ENCODE assay signal across 18 cellular contexts in genomic region chr15:70912187-70912586, GRCh38. TPM values are rescaled to one million over a fixed set of nuclear protein-coding genes. Genes with fewer than 3 reads are reported as not detected.
DNase-seq lines count a peak whose midpoint lies in the region; ATAC-seq and TF ChIP-seq lines count a peak whose summit lies in the region.
"Had no signal": no experiment of that assay in that cellular context is flagged by ENCODE, and none has a peak within 500 bp of the region (broad histone marks: within the 10 kb centered on the region; RNA-seq: fewer than 3 reads in every experiment).

No MANE protein-coding gene starts in this region.

- peaks cover 0 to 18% of the 10 kb centered on the region in 2 experiments; a peak in 2 of 3 replicates for H3K36me3 ChIP-seq in HEK293 (ENCODE audit: control insufficient read depth in 2 of 2, insufficient read depth in 1 of 2, low read length in 2 of 2)
- no peaks in the 10 kb centered on the region for H3K36me3 ChIP-seq in mucosa of descending colon (ENCODE audit: low read depth)

- DNase-seq in RWPE1 (ENCODE audit: low spot score) (no peak), mucosa of descending colon (no peak), activated gamma-delta T cell (lab: John Stamatoyannopoulos, UW) (no peak), kidney tubule cell (ENCODE audit: low spot score) (no peak)
- DNase-seq: BE2C; CD4-positive, alpha-beta memory T cell; COR-L47; DMS153; DND-41; GDM1; GOT3; H9 had no signal

- intact Hi-C loops in mucosa of descending colon (cut with DNase I, micrococcal nuclease), result no loop called here

- TF ChIP-seq CTCF in HEK293 (tag by site-specific recombination; IDR thresholded peaks at IDR 0.05) (no peak), RWPE1 (conservative IDR thresholded peaks at IDR 0.05; ENCODE audit: low read depth) (no peak), mucosa of descending colon (IDR thresholded peaks at IDR 0.05) (no peak)

- H3K4me1 ChIP-seq in HEK293 (ENCODE audit: control insufficient read depth, insufficient read depth, low read length), result no peaks in the 10 kb centered on the region
- no peaks in the 10 kb centered on the region for H3K4me1 ChIP-seq in mucosa of descending colon (ENCODE audit: low read depth)
- H3K4me1 ChIP-seq: BE2C had no signal

- POLR2A ChIA-PET in HEK293 (lab: Yijun Ruan, JAX) (no interaction called here), RWPE1 (lab: Yijun Ruan, JAX; ENCODE audit: low non-redundant PET) (no interaction called here)

- ATAC-seq in esophagus mucosa (peak; percentile 63), mucosa of descending colon (peak; percentile 58), HG02840 (IDR thresholded peaks at IDR 0.05; ENCODE audit: low FRiP score, unreplicated experiment) (no peak), HG03520 (IDR thresholded peaks at IDR 0.05; ENCODE audit: unreplicated experiment) (no peak)

- no peak overlapping the region for H3K4me3 ChIP-seq in HEK293 (ENCODE audit: low read depth, low read length)
- H3K4me3 ChIP-seq in mucosa of descending colon, result no peak overlapping the region

- H3K27ac ChIP-seq in HEK293 (ENCODE audit: extremely low read depth, low read depth, low read length) (no peak overlapping the region), RWPE1 (peak overlapping the region; percentile 59)
- H3K27ac ChIP-seq: C4-2B, HL-60 had no signal

- CTCF ChIA-PET in HEK293 (lab: Yijun Ruan, JAX) (no interaction called here), RWPE1 (lab: Yijun Ruan, JAX) (interaction anchor here (0.6 kb wide), 1 partner anchor 12 kb away, joined by 3 read pairs; no protein-coding TSS in a partner anchor)

- H3K9me3 ChIP-seq in HEK293 (ENCODE audit: control insufficient read depth, insufficient read depth, low read depth, low read length) (peaks cover 7% of the 10 kb centered on the region; the same call in 1 of the 2 replicates), mucosa of descending colon (peaks cover 17% of the 10 kb centered on the region)
- H3K9me3 ChIP-seq: BE2C had no signal

TF ChIP-seq in HEK293, 187 proteins besides CTCF, POLR2A, EP300 and RAD21:
- TF ChIP-seq BCL6B (tag by site-specific recombination; IDR thresholded peaks at IDR 0.05) (0 out of 2 replicates have a peak, but pooled peaks have one; percentile 48), ZFHX2 (tag by site-specific recombination; conservative IDR thresholded peaks at IDR 0.05) (no peak)

RNA-seq across cellular contexts. Expression of gene LRRC49, which starts 19.6 kb away (rescaled TPM):
- total RNA-seq in esophagus mucosa, result 2.7 TPM
- 1 to 10 TPM; 2.7 to 5.7 (median 4.7) TPM for total RNA-seq in mucosa of descending colon

RNA-seq across cellular contexts. Expression of gene THAP10, which starts 20.0 kb away (rescaled TPM):
- 1.4 TPM for total RNA-seq in esophagus mucosa
- total RNA-seq in mucosa of descending colon, result 1 to 10 TPM; 1.2 to 2.7 (median 1.6) TPM

RNA-seq across cellular contexts. Expression of gene LARP6, which starts 58.2 kb away (rescaled TPM):
- total RNA-seq in esophagus mucosa (1.4 TPM), mucosa of descending colon (10 to 100 TPM in 1 of 3 donors, 1 to 10 TPM in 1, under 1 TPM in 1; 0.55 to 24.8 (median 3.8) TPM)
- total RNA-seq: CD4-positive, alpha-beta memory T cell had no signal

Comparison
In these comparisons a context has a peak if more than half of its experiments do, and no peak if none do; other contexts are left out.
1. ATAC-seq: peak in esophagus mucosa (single experiment) and mucosa of descending colon (single experiment); none in HG02840 (single experiment) and HG03520 (single experiment).